Comparison of ENCODE assay signal across 1 cellular context in genomic region chr1:75791022-75791421, GRCh38.
TF ChIP-seq lines count a peak whose summit lies in the region.

No MANE protein-coding gene starts in this region.

TF ChIP-seq in HepG2, 621 proteins besides CTCF, POLR2A, EP300 and RAD21 (continued from another document):
- TF ChIP-seq ARID3A (IDR thresholded peaks at IDR 0.05; ENCODE audit: low read depth, low read length), result 0 out of 2 replicates have a peak, but pooled peaks have one; percentile 33
- no peak for TF ChIP-seq ELF1 (CRISPR knock-in tag; IDR thresholded peaks at IDR 0.05)
- TF ChIP-seq FOSL1 (CRISPR knock-in tag; IDR thresholded peaks at IDR 0.05; ENCODE audit: borderline replicate concordance), result peak; percentile 36; the same call in 1 of the 2 replicates
- TF ChIP-seq POLR2AphosphoS5 (IDR thresholded peaks at IDR 0.05; ENCODE audit: low read depth, low read length), result 0 out of 2 replicates have a peak, but pooled peaks have one; percentile 19
- peak; percentile 46; the same call in 1 of the 2 replicates for TF ChIP-seq RBFOX2 (IDR thresholded peaks at IDR 0.05; ENCODE audit: low read depth, low read length)
- 0 out of 2 replicates have a peak, but pooled peaks have one; percentile 25 for TF ChIP-seq JUND (CRISPR knock-in tag; IDR thresholded peaks at IDR 0.05)
- TF ChIP-seq ZNF652 (CRISPR knock-in tag; IDR thresholded peaks at IDR 0.05; ENCODE audit: borderline replicate concordance, low read depth), result no peak
